ENCODE assay signal across 13 cellular contexts in genomic region chr7:113143486-113144257, GRCh38. TPM values are rescaled to one million over a fixed set of nuclear protein-coding genes. Genes with fewer than 3 reads are reported as not detected.
DNase-seq lines count a peak whose midpoint lies in the region; ATAC-seq and TF ChIP-seq lines count a peak whose summit lies in the region.
"Had no signal": no experiment of that assay in that cellular context is flagged by ENCODE, and none has a peak within 500 bp of the region (broad histone marks: within the 10 kb centered on the region; RNA-seq: fewer than 3 reads in every experiment).

No MANE protein-coding gene starts in this region.

- H3K36me3 ChIP-seq in GM23338 (ENCODE audit: insufficient read depth), result no peaks in the 10 kb centered on the region
- H3K36me3 ChIP-seq in effector memory CD4-positive, alpha-beta T cell (ENCODE audit: control insufficient read depth, insufficient read depth, low read length), result no peaks in the 10 kb centered on the region

- no peak overlapping the region for H3K4me2 ChIP-seq in GM23338

- no peaks in the 10 kb centered on the region for H3K9me3 Mint-ChIP-seq in GM23338
- H3K9me3 Mint-ChIP-seq in memory B cell, result no peaks in the 10 kb centered on the region
- H3K9me3 Mint-ChIP-seq: T-helper 1 cell treated with Interleukin-12 subunit alpha and Interleukin-12 subunit beta and Interleukin-4 antibody, amounts not matched to agents 30 μg/mL and 1 μg/mL, for 36 hours had no signal

- H3K9me3 ChIP-seq in effector memory CD4-positive, alpha-beta T cell (ENCODE audit: control insufficient read depth, low read length), result no peaks in the 10 kb centered on the region
- H3K9me3 ChIP-seq: psoas muscle had no signal

- H3K27me3 Mint-ChIP-seq in GM23338 (ENCODE audit: insufficient read depth, low read depth, poor library complexity) (no peaks in the 10 kb centered on the region), memory B cell (peaks cover 5% of the 10 kb centered on the region)

- no peak overlapping the region for H3K4me3 Mint-ChIP-seq in GM23338
- no peak overlapping the region for H3K4me3 Mint-ChIP-seq in memory B cell
- H3K4me3 Mint-ChIP-seq: IgD-negative memory B cell; T-helper 1 cell treated with Interleukin-12 subunit alpha and Interleukin-12 subunit beta and Interleukin-4 antibody, amounts not matched to agents 30 μg/mL and 1 μg/mL, for 36 hours had no signal

- H3K27ac Mint-ChIP-seq in GM23338, result no peak overlapping the region
- no peak overlapping the region for H3K27ac Mint-ChIP-seq in memory B cell
- H3K27ac Mint-ChIP-seq: T-helper 1 cell treated with Interleukin-12 subunit alpha and Interleukin-12 subunit beta and Interleukin-4 antibody, amounts not matched to agents 30 μg/mL and 1 μg/mL, for 36 hours had no signal

- no peaks in the 10 kb centered on the region for H3F3A ChIP-seq in GM23338 (replicated peaks; ENCODE audit: low read depth)

- no peaks in the 10 kb centered on the region for H3K79me2 ChIP-seq in GM23338 (replicated peaks; ENCODE audit: insufficient read depth)

- no peak overlapping the region for H3K27ac ChIP-seq in GM23338 (ENCODE audit: low read depth)
- H3K27ac ChIP-seq in effector memory CD4-positive, alpha-beta T cell (ENCODE audit: insufficient read depth, low read length, poor library complexity, severe bottlenecking), result no peak overlapping the region
- H3K27ac ChIP-seq: psoas muscle had no signal

- no peaks in the 10 kb centered on the region for H4K20me1 ChIP-seq in GM23338 (replicated peaks; ENCODE audit: insufficient read depth)

- H3K4me1 Mint-ChIP-seq in GM23338 (peaks cover 31% of the 10 kb centered on the region), memory B cell (peaks cover 7% of the 10 kb centered on the region)

- no peak overlapping the region for H3K4me3 ChIP-seq in GM23338
- H3K4me3 ChIP-seq in effector memory CD4-positive, alpha-beta T cell (ENCODE audit: insufficient read depth, low read depth, low read length, poor library complexity, severe bottlenecking), result no peak overlapping the region
- H3K4me3 ChIP-seq: psoas muscle had no signal

- DNase-seq in GM23338 (ENCODE audit: low spot score) (no peak), memory B cell (ENCODE audit: low spot score in 2 of 2) (no peak), NCI-H526 treated with DMSO at 0.1 percent for 48 hours (lab: John Stamatoyannopoulos, UW) (no peak), glomerular visceral epithelial cell (ENCODE audit: extremely low spot score) (no peak), NCI-H748 (lab: John Stamatoyannopoulos, UW; ENCODE audit: unreplicated experiment) (no peak)
- DNase-seq in effector memory CD4-positive, alpha-beta T cell, result no peak
- DNase-seq: left cardiac atrium, NCI-H524 treated with DMSO at 0.1 percent for 48 hours, psoas muscle had no signal

- H3K4me1 ChIP-seq in GM23338 (ENCODE audit: insufficient read depth), result 0 out of 2 replicates have a peak, but pooled peaks cover 4% of the 10 kb centered on the region
- H3K4me1 ChIP-seq in effector memory CD4-positive, alpha-beta T cell (ENCODE audit: control insufficient read depth, insufficient read depth, low read length, poor library complexity, severe bottlenecking), result no peaks in the 10 kb centered on the region
- H3K4me1 ChIP-seq: psoas muscle had no signal

- H3K27me3 ChIP-seq in GM23338 (ENCODE audit: insufficient read depth), result no peaks in the 10 kb centered on the region
- no peaks in the 10 kb centered on the region for H3K27me3 ChIP-seq in effector memory CD4-positive, alpha-beta T cell (replicated peaks; ENCODE audit: control insufficient read depth, insufficient read depth, low read length, poor library complexity, severe bottlenecking)

- peak overlapping the region; percentile 28; the same call in 1 of the 2 replicates for H2AFZ ChIP-seq in GM23338

- H3K9me2 ChIP-seq in GM23338 (ENCODE audit: insufficient read depth), result no peaks in the 10 kb centered on the region

- ATAC-seq in GM18870 (IDR thresholded peaks at IDR 0.05; ENCODE audit: unreplicated experiment) (peak; percentile 50), GM23338 (no peak), HG03520 (IDR thresholded peaks at IDR 0.05; ENCODE audit: unreplicated experiment) (peak; percentile 42), memory B cell (ENCODE audit: low read depth) (peak; percentile 47)
- ATAC-seq: left cardiac atrium, psoas muscle had no signal

- no peak for TF ChIP-seq CTCF in GM23338 (conservative IDR thresholded peaks at IDR 0.05; ENCODE audit: low read depth in 2 of 2)

- H3K36me3 Mint-ChIP-seq in GM23338 (ENCODE audit: low read depth), result no peaks in the 10 kb centered on the region
- no peaks in the 10 kb centered on the region for H3K36me3 Mint-ChIP-seq in memory B cell
- H3K36me3 Mint-ChIP-seq: IgD-negative memory B cell had no signal

TF ChIP-seq in GM23338, 12 proteins besides CTCF, POLR2A, EP300 and RAD21 (continues in another document):
- TF ChIP-seq ZNF331 (CRISPR knock-in tag; IDR thresholded peaks at IDR 0.05; ENCODE audit: low read depth) (no peak), POLR2AphosphoS5 (IDR thresholded peaks at IDR 0.05; ENCODE audit: low read depth) (no peak), EZH2 (IDR thresholded peaks at IDR 0.05; ENCODE audit: low read depth, unreplicated experiment) (no peak), STAT1 (IDR thresholded peaks at IDR 0.05; ENCODE audit: unreplicated experiment) (no peak), ZNF114 (CRISPR knock-in tag; IDR thresholded peaks at IDR 0.05) (no peak), ZNF462 (CRISPR knock-in tag; IDR thresholded peaks at IDR 0.05) (no peak)
- TF ChIP-seq, protein P1, sequence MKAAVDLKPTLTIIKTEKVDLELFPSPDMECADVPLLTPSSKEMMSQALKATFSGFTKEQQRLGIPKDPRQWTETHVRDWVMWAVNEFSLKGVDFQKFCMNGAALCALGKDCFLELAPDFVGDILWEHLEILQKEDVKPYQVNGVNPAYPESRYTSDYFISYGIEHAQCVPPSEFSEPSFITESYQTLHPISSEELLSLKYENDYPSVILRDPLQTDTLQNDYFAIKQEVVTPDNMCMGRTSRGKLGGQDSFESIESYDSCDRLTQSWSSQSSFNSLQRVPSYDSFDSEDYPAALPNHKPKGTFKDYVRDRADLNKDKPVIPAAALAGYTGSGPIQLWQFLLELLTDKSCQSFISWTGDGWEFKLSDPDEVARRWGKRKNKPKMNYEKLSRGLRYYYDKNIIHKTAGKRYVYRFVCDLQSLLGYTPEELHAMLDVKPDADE (IDR thresholded peaks at IDR 0.05), result no peak

RNA-seq across cellular contexts. Expression of gene SMIM30, which starts 25.3 kb away (rescaled TPM):
- total RNA-seq in GM23338 (2014; rRNA removed; shearing (Covaris generic)), result 40.6 and 68.4 TPM in 2 replicates
- polyA plus RNA-seq in GM23338 (2016; fragmentation: Nextera tagmentation; extraction: Ambion mirVana), result 148 and 150 TPM in 2 replicates

RNA-seq across cellular contexts. Expression of gene GPR85, which starts 57.0 kb away (rescaled TPM):
- total RNA-seq in GM23338 (2014; rRNA removed; shearing (Covaris generic)), result 0.35 and 0.47 TPM in 2 replicates
- polyA plus RNA-seq in GM23338 (2016; fragmentation: Nextera tagmentation; extraction: Ambion mirVana), result 0.16 TPM in 1 of 2 replicates, not detected in the other
- polyA plus RNA-seq: IgD-negative memory B cell had no signal
